In genomic region chr12:46224401-46224800, GRCh38 we compare ENCODE assay signal across 12 cellular contexts. TPM values are rescaled to one million over a fixed set of nuclear protein-coding genes. Genes with fewer than 3 reads are reported as not detected.
A peak's percentile ranks its signal among the peaks of the same experiment; 100 is the strongest.
DNase-seq lines count a peak whose midpoint lies in the region; ATAC-seq and TF ChIP-seq lines count a peak whose summit lies in the region.
"Had no signal": no experiment of that assay in that cellular context is flagged by ENCODE, and none has a peak within 500 bp of the region (broad histone marks: within the 10 kb centered on the region; RNA-seq: fewer than 3 reads in every experiment).

No MANE protein-coding gene starts in this region.

- POLR2A ChIA-PET in naive thymus-derived CD4-positive, alpha-beta T cell (lab: Charles Lee), result interaction anchor here (0.9 to 4.8 kb wide), 6 partner anchors 10 to 48 kb away, joined by 3 to 44 read pairs (median 4); partner anchors contain the start of gene SLC38A1

- peak overlapping the region; percentile 29 for H3K27ac ChIP-seq in naive thymus-derived CD4-positive, alpha-beta T cell (ENCODE audit: low read depth, low read length)
- no peak overlapping the region for H3K27ac ChIP-seq in WERI-Rb-1

- peaks cover 47 to 58% of the 10 kb centered on the region in 2 donors for H3K4me1 ChIP-seq in naive thymus-derived CD4-positive, alpha-beta T cell (ENCODE audit: control insufficient read depth in 2 of 2, insufficient read depth in 2 of 2, low read length in 2 of 2)

- H3K4me1 Mint-ChIP-seq in naive thymus-derived CD4-positive, alpha-beta T cell, result peaks cover 44 to 99% (median 90%) of the 10 kb centered on the region in 7 donors

- no peak overlapping the region for H3K4me3 ChIP-seq in naive thymus-derived CD4-positive, alpha-beta T cell (ENCODE audit: low read length)
- H3K4me3 ChIP-seq in WERI-Rb-1 (ENCODE audit: low read depth, low read length), result no peak overlapping the region
- H3K4me3 ChIP-seq: dorsolateral prefrontal cortex had no signal

- H3K36me3 Mint-ChIP-seq in naive thymus-derived CD4-positive, alpha-beta T cell, result peaks cover 9 to 78% (median 55%) of the 10 kb centered on the region in 5 donors

- intact Hi-C loops in naive thymus-derived CD4-positive, alpha-beta T cell (cut with micrococcal nuclease), result loop anchor here (2.0 kb wide), 1 partner anchor 14 kb away; no protein-coding TSS in a partner anchor

- TF ChIP-seq CTCF in AG09319 (IDR thresholded peaks at IDR 0.05; ENCODE audit: low read depth, low read length), result no peak; the same call in 1 of the 2 replicates
- TF ChIP-seq CTCF in WERI-Rb-1 (IDR thresholded peaks at IDR 0.05; ENCODE audit: low read depth, low read length), result no peak

- no peak for ATAC-seq in naive thymus-derived CD4-positive, alpha-beta T cell
- ATAC-seq in HG03457 (IDR thresholded peaks at IDR 0.05; ENCODE audit: unreplicated experiment), result no peak

- H3K27me3 ChIP-seq in naive thymus-derived CD4-positive, alpha-beta T cell (ENCODE audit: control insufficient read depth in 2 of 2, insufficient read depth in 2 of 2, low read length in 2 of 2), result no peaks in the 10 kb centered on the region
- H3K27me3 ChIP-seq in WERI-Rb-1 (ENCODE audit: insufficient read depth, low read depth, severe bottlenecking), result no peaks in the 10 kb centered on the region

- H3K27ac Mint-ChIP-seq in naive thymus-derived CD4-positive, alpha-beta T cell, result peak overlapping the region; percentile 15 to 99 (median 88)

- DNase-seq in AG09319 (ENCODE audit: extremely low read depth, low read depth) (peak; percentile 86), NCI-H446 (lab: John Stamatoyannopoulos, UW) (peak; percentile 62 to 88), fibroblast of gingiva (ENCODE audit: low read depth) (peak; percentile 96), GM19240 (ENCODE audit: insufficient read length, low spot score) (no peak), WERI-Rb-1 (no peak), H4 (ENCODE audit: low spot score) (no peak)
- DNase-seq in naive thymus-derived CD4-positive, alpha-beta T cell, result no peak
- DNase-seq: COR-L47, dorsolateral prefrontal cortex, Kasumi-1, NCI-H526 treated with DMSO at 0.1 percent for 48 hours had no signal

- peaks cover 0 to 29% (median 13%) of the 10 kb centered on the region in 3 experiments for H3K36me3 ChIP-seq in naive thymus-derived CD4-positive, alpha-beta T cell (ENCODE audit: control insufficient read depth in 2 of 3, insufficient read depth in 3 of 3, low read length in 3 of 3)
- H3K36me3 ChIP-seq in WERI-Rb-1, result peaks cover 62% of the 10 kb centered on the region

- CTCF ChIA-PET in naive thymus-derived CD4-positive, alpha-beta T cell (lab: Charles Lee), result no interaction called here

- H3K9me3 Mint-ChIP-seq in naive thymus-derived CD4-positive, alpha-beta T cell, result no peaks in the 10 kb centered on the region

- no peaks in the 10 kb centered on the region for H3K9me3 ChIP-seq in naive thymus-derived CD4-positive, alpha-beta T cell (ENCODE audit: control insufficient read depth in 2 of 3, low read length in 3 of 3)
- H3K9me3 ChIP-seq in WERI-Rb-1 (ENCODE audit: severe bottlenecking), result no peaks in the 10 kb centered on the region

- H3K4me3 Mint-ChIP-seq in naive thymus-derived CD4-positive, alpha-beta T cell, result peak overlapping the region in 5 of 10 donors; percentile 12 to 58 (median 44)

- H3K27me3 Mint-ChIP-seq in naive thymus-derived CD4-positive, alpha-beta T cell, result no peaks in the 10 kb centered on the region

RNA-seq across cellular contexts. Expression of gene SLC38A1, which starts 44.4 kb away (rescaled TPM):
- 100 to 1,000 TPM; 172 to 283 (median 249) TPM for total RNA-seq in naive thymus-derived CD4-positive, alpha-beta T cell
- polyA plus RNA-seq in naive thymus-derived CD4-positive, alpha-beta T cell, result 100 to 1,000 TPM; 235 to 263 TPM
- total RNA-seq in H4 (2014; rRNA removed; shearing (Covaris generic)), result 75.5 and 111 TPM in 2 replicates

Comparison
In these comparisons a context has a peak if more than half of its experiments do, and no peak if none do; other contexts are left out.
1. DNase-seq: peak in AG09319 (single experiment), NCI-H446 (2 of 2) and fibroblast of gingiva (single experiment); none in naive thymus-derived CD4-positive, alpha-beta T cell (0 of 9), GM19240 (single experiment), WERI-Rb-1 (single experiment) and H4 (single experiment).